In the genomic region with DNA sequence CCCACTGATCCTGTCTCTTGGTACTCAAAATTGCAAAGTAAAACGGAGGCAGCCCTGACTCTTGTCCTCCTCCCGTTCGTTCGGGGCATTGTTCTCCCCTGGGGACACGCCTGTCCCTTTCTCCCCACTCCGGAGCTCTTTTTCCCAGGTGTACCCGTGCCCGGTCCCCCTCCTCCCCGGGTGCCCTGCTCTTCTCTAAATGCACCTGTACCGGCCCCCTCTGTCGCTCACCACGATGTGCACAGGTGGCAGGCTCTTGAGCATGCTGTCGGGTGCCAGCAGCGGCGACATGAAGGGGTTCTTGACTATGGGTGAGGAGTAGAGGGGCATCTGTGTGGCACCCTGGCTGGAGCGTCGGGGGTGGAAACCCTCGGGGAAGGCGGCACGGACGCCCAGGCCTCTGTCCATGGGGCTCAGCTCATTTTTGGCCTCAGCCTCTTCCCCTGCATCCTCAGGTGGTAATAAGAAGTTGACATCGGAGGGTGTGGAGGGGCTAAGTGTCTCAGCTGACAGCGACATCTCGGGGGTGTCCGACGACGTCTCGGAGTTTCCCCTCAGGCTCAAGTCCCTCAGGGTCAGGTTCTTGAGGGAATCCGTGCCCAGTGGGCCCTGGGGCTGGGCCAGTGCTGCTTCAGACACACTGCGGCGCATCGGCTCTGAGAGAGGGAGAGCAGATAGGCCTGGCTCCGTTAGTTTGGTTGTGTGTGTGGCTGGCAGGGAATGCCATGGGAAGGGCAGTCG, we compare ENCODE assay signal across 11 cellular contexts. TPM values are rescaled to one million over a fixed set of nuclear protein-coding genes. Genes with fewer than 3 reads are reported as not detected.
DNase-seq lines count a peak whose midpoint lies in the region; TF ChIP-seq lines count a peak whose summit lies in the region.
"Had no signal": no experiment of that assay in that cellular context is flagged by ENCODE, and none has a peak within 500 bp of the region (broad histone marks: within the 10 kb centered on the region; RNA-seq: fewer than 3 reads in every experiment).

No MANE protein-coding gene starts in this region.

- H3K27ac Mint-ChIP-seq in activated naive CD4-positive, alpha-beta T cell treated with anti-CD3 and anti-CD28 coated beads, Interleukin-2, amount 50 U/mL, for 24 hours: no peak overlapping the region
- no peak overlapping the region for H3K27ac Mint-ChIP-seq in activated naive CD8-positive, alpha-beta T cell
- peak overlapping the region; percentile 70 for H3K27ac Mint-ChIP-seq in type B pancreatic cell

- peak overlapping the region; percentile 51 for H3K4me3 ChIP-seq in kidney epithelial cell (ENCODE audit: low read depth, low read length)

- H3K27me3 ChIP-seq in kidney epithelial cell (ENCODE audit: control insufficient read depth, insufficient read depth, low read length): no peaks in the 10 kb centered on the region
- H3K27me3 ChIP-seq: thyroid gland had no signal

- H3K36me3 ChIP-seq in kidney epithelial cell (ENCODE audit: control insufficient read depth, insufficient read depth, low read length): no peaks in the 10 kb centered on the region
- H3K36me3 ChIP-seq: thyroid gland had no signal

- no peaks in the 10 kb centered on the region for H3K36me3 Mint-ChIP-seq in activated naive CD4-positive, alpha-beta T cell treated with anti-CD3 and anti-CD28 coated beads, Interleukin-2, amount 50 U/mL, for 24 hours
- no peaks in the 10 kb centered on the region for H3K36me3 Mint-ChIP-seq in activated naive CD8-positive, alpha-beta T cell
- peaks cover 1% of the 10 kb centered on the region for H3K36me3 Mint-ChIP-seq in type B pancreatic cell

- H3K4me3 Mint-ChIP-seq in activated naive CD4-positive, alpha-beta T cell treated with anti-CD3 and anti-CD28 coated beads, Interleukin-2, amount 50 U/mL, for 24 hours: peak overlapping the region; percentile 82
- peak overlapping the region; percentile 83 for H3K4me3 Mint-ChIP-seq in activated naive CD8-positive, alpha-beta T cell
- peak overlapping the region; percentile 90 for H3K4me3 Mint-ChIP-seq in type B pancreatic cell

- no peak for TF ChIP-seq CTCF in kidney epithelial cell (IDR thresholded peaks at IDR 0.05; ENCODE audit: insufficient read depth, low read length, poor library complexity, severe bottlenecking)
- no peak for TF ChIP-seq CTCF in type B pancreatic cell (conservative IDR thresholded peaks at IDR 0.05)

- no peaks in the 10 kb centered on the region for H3K9me3 Mint-ChIP-seq in activated naive CD4-positive, alpha-beta T cell treated with anti-CD3 and anti-CD28 coated beads, Interleukin-2, amount 50 U/mL, for 24 hours
- H3K9me3 Mint-ChIP-seq in activated naive CD8-positive, alpha-beta T cell (ENCODE audit: low read depth): no peaks in the 10 kb centered on the region
- H3K9me3 Mint-ChIP-seq in type B pancreatic cell: no peaks in the 10 kb centered on the region
- H3K9me3 Mint-ChIP-seq: activated naive CD4-positive, alpha-beta T cell treated with anti-CD3 and anti-CD28 coated beads, Interleukin-2, amount 50 U/mL, for 72 hours had no signal

- no peaks in the 10 kb centered on the region for H3K27me3 Mint-ChIP-seq in activated naive CD4-positive, alpha-beta T cell treated with anti-CD3 and anti-CD28 coated beads, Interleukin-2, amount 50 U/mL, for 24 hours
- H3K27me3 Mint-ChIP-seq in activated naive CD8-positive, alpha-beta T cell: no peaks in the 10 kb centered on the region
- H3K27me3 Mint-ChIP-seq in type B pancreatic cell: no peaks in the 10 kb centered on the region

- DNase-seq in activated naive CD4-positive, alpha-beta T cell (lab: John Stamatoyannopoulos, UW): no peak
- DNase-seq in kidney epithelial cell (ENCODE audit: low read depth) (no peak), type B pancreatic cell (ENCODE audit: extremely low spot score, unreplicated experiment) (no peak), dermis blood vessel endothelial cell (no peak), NCI-H146 (lab: John Stamatoyannopoulos, UW) (no peak), NCI-H345 (lab: John Stamatoyannopoulos, UW) (no peak)
- DNase-seq: DMS153 had no signal

- H3K4me1 Mint-ChIP-seq in activated naive CD4-positive, alpha-beta T cell treated with anti-CD3 and anti-CD28 coated beads, Interleukin-2, amount 50 U/mL, for 24 hours: peaks cover 17% of the 10 kb centered on the region
- H3K4me1 Mint-ChIP-seq in activated naive CD8-positive, alpha-beta T cell (ENCODE audit: low read depth): peaks cover 14% of the 10 kb centered on the region
- H3K4me1 Mint-ChIP-seq in type B pancreatic cell (ENCODE audit: unreplicated experiment): peaks cover 10% of the 10 kb centered on the region

RNA-seq across cellular contexts. Expression of gene CNFN, which starts 12.4 kb away (rescaled TPM):
- total RNA-seq in kidney epithelial cell: not detected in 2 replicates
- 3.3 and 5.6 TPM in 2 replicates for total RNA-seq in type B pancreatic cell (ENCODE audit: low replicate concordance)
- total RNA-seq in dermis blood vessel endothelial cell: not detected in 2 replicates
- total RNA-seq: activated naive CD4-positive, alpha-beta T cell treated with anti-CD3 and anti-CD28 coated beads, Interleukin-2, amount 50 U/mL, for 72 hours had no signal

RNA-seq across cellular contexts. Expression of gene LIPE, which starts 24.6 kb away (rescaled TPM):
- total RNA-seq in kidney epithelial cell (3.7 and 7.5 TPM in 2 replicates), type B pancreatic cell (ENCODE audit: low replicate concordance) (6.9 and 17.9 TPM in 2 replicates), dermis blood vessel endothelial cell (10.8 and 12.1 TPM in 2 replicates)

RNA-seq across cellular contexts. Expression of gene CXCL17, which starts 40.2 kb away (rescaled TPM):
- total RNA-seq in kidney epithelial cell (not detected in 2 replicates), type B pancreatic cell (ENCODE audit: low replicate concordance) (1.0 and 3.2 TPM in 2 replicates), dermis blood vessel endothelial cell (not detected in 2 replicates)
- total RNA-seq: activated naive CD4-positive, alpha-beta T cell treated with anti-CD3 and anti-CD28 coated beads, Interleukin-2, amount 50 U/mL, for 72 hours; thyroid gland had no signal
